In the genomic region with DNA sequence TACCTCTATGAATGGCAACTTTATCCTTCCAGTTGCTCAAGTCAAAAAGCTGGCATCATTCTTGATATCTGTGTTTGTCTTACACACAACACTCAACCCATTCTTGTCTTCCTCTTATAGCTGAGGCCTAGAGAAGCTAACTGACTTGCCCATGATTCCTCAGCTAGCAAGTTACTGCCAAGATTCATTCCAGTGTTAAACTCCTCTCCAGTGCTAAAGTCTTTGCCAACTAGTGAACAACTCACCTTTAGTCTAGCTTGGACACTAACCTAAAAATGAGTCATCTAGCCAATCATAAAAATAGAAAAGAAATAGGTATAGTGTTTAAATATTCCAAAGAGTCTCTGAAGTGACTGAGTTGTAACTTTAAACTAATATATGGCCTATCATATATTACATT, we compare ENCODE assay signal across 21 cellular contexts. TPM values are rescaled to one million over a fixed set of nuclear protein-coding genes. Genes with fewer than 3 reads are reported as not detected.
A peak's percentile ranks its signal among the peaks of the same experiment; 100 is the strongest.
DNase-seq lines count a peak whose midpoint lies in the region; ATAC-seq and TF ChIP-seq lines count a peak whose summit lies in the region.
"Had no signal": no experiment of that assay in that cellular context is flagged by ENCODE, and none has a peak within 500 bp of the region (broad histone marks: within the 10 kb centered on the region; RNA-seq: fewer than 3 reads in every experiment).

No MANE protein-coding gene starts in this region.

- intact Hi-C loops in head of caudate nucleus (cut with DNase I): no loop called here

- H3K4me2 ChIP-seq in skeletal muscle satellite cell (ENCODE audit: low read length): peak overlapping the region; percentile 48

- ATAC-seq in GM18520 (IDR thresholded peaks at IDR 0.05; ENCODE audit: unreplicated experiment): no peak
- ATAC-seq: body of pancreas; CD8-positive, alpha-beta T cell; gastroesophageal sphincter had no signal

- H3K36me3 Mint-ChIP-seq in HFFc6 (ENCODE audit: low read depth): no peaks in the 10 kb centered on the region
- H3K36me3 Mint-ChIP-seq: activated naive CD4-positive, alpha-beta T cell treated with anti-CD3 and anti-CD28 coated beads, Interleukin-2, amount 50 U/mL, for 24 hours; CD8-positive, alpha-beta T cell; mesothelial cell of epicardium had no signal

- TF ChIP-seq CTCF in HFFc6 (IDR thresholded peaks at IDR 0.05): no peak

- no peaks in the 10 kb centered on the region for H3K27me3 ChIP-seq in skeletal muscle satellite cell (ENCODE audit: control insufficient read depth, insufficient read depth, low read length)
- H3K27me3 ChIP-seq: body of pancreas, gastroesophageal sphincter, tibial nerve had no signal

- peaks cover 52% of the 10 kb centered on the region for H3K4me1 Mint-ChIP-seq in HFFc6 (ENCODE audit: low read depth)
- H3K4me1 Mint-ChIP-seq: activated naive CD4-positive, alpha-beta T cell treated with anti-CD3 and anti-CD28 coated beads, Interleukin-2, amount 50 U/mL, for 24 hours; nephron had no signal

- H3K4me3 ChIP-seq in skeletal muscle satellite cell (ENCODE audit: low read length): no peak overlapping the region
- H3K4me3 ChIP-seq: body of pancreas, gastroesophageal sphincter, HAP-1, tibial nerve had no signal

- peaks cover 23% of the 10 kb centered on the region for H3K4me1 ChIP-seq in skeletal muscle satellite cell (ENCODE audit: control insufficient read depth, insufficient read depth, low read length)
- H3K4me1 ChIP-seq: body of pancreas, HAP-1, tibial nerve had no signal

- no peak overlapping the region for H3K9ac ChIP-seq in skeletal muscle satellite cell (ENCODE audit: low read depth, low read length)

- peak overlapping the region; percentile 14 for H3K27ac Mint-ChIP-seq in HFFc6
- H3K27ac Mint-ChIP-seq: activated naive CD4-positive, alpha-beta T cell treated with anti-CD3 and anti-CD28 coated beads, Interleukin-2, amount 50 U/mL, for 24 hours; CD8-positive, alpha-beta T cell; dendritic cell treated with granulocyte-macrophage colony-stimulating factor and Interleukin-4, amounts not matched to agents 40 ng/mL and 50 ng/mL, for 4 days; mesothelial cell of epicardium; nephron had no signal

- peaks cover 2% of the 10 kb centered on the region for H3K27me3 Mint-ChIP-seq in HFFc6 (ENCODE audit: insufficient read depth)
- H3K27me3 Mint-ChIP-seq: dendritic cell treated with granulocyte-macrophage colony-stimulating factor and Interleukin-4, amounts not matched to agents 40 ng/mL and 50 ng/mL, for 4 days had no signal

- peak; percentile 29 for DNase-seq in HFFc6
- peak; percentile 29 for DNase-seq in astrocyte of the hippocampus (ENCODE audit: low read depth, low spot score)
- DNase-seq in fibroblast of the conjunctiva (ENCODE audit: low read depth): peak; percentile 2
- DNase-seq in T-helper 2 cell: no peak
- no peak for DNase-seq in head of caudate nucleus
- DNase-seq: body of pancreas; CD8-positive, alpha-beta T cell; NCI-H1417 treated with DMSO at 0.1 percent for 48 hours; NCI-H526; small intestine; stimulated activated CD4-positive, alpha-beta T cell treated with anti-CD3 and anti-CD28 coated beads, Interleukin-2, amount 100 ng/mL, for 48 hours; stimulated activated naive CD4-positive, alpha-beta T cell treated with Interleukin-2 at 50 U/mL for 16 hours had no signal

- no peak overlapping the region for H3K4me3 Mint-ChIP-seq in HFFc6
- H3K4me3 Mint-ChIP-seq: activated naive CD4-positive, alpha-beta T cell treated with anti-CD3 and anti-CD28 coated beads, Interleukin-2, amount 50 U/mL, for 24 hours; CD8-positive, alpha-beta T cell; dendritic cell treated with granulocyte-macrophage colony-stimulating factor and Interleukin-4, amounts not matched to agents 40 ng/mL and 50 ng/mL, for 4 days; mesothelial cell of epicardium; nephron had no signal

- H3K9me3 Mint-ChIP-seq in HFFc6: no peaks in the 10 kb centered on the region
- H3K9me3 Mint-ChIP-seq: activated naive CD4-positive, alpha-beta T cell treated with anti-CD3 and anti-CD28 coated beads, Interleukin-2, amount 50 U/mL, for 24 hours; CD8-positive, alpha-beta T cell had no signal

- H3K36me3 ChIP-seq in skeletal muscle satellite cell (ENCODE audit: insufficient read depth, low read length): no peaks in the 10 kb centered on the region
- H3K36me3 ChIP-seq: gastroesophageal sphincter, HAP-1, tibial nerve had no signal

- no peaks in the 10 kb centered on the region for H3K9me3 ChIP-seq in skeletal muscle satellite cell (replicated peaks; ENCODE audit: low read length)
- H3K9me3 ChIP-seq: body of pancreas, gastroesophageal sphincter, HAP-1, tibial nerve had no signal

RNA-seq across cellular contexts. Expression of gene RGS2, which starts 45.6 kb away (rescaled TPM):
- total RNA-seq in HFFc6 (2021; fragmentation: NEBNext Ultra II Directional; extraction: Animal tissue kit (Norgen Biotek cat#: 25700)): 1 to 10 TPM; 4.4 to 7.6 (median 5.9) TPM
- total RNA-seq in skeletal muscle satellite cell (2012; rRNA removed): 8.4 and 14.4 TPM in 2 replicates

Comparison
In these comparisons a context has a peak if more than half of its experiments do, and no peak if none do; other contexts are left out.
1. DNase-seq: peak in HFFc6 (single experiment), astrocyte of the hippocampus (single experiment) and fibroblast of the conjunctiva (single experiment); none in T-helper 2 cell (0 of 5) and head of caudate nucleus (0 of 42).